In the genomic region with DNA sequence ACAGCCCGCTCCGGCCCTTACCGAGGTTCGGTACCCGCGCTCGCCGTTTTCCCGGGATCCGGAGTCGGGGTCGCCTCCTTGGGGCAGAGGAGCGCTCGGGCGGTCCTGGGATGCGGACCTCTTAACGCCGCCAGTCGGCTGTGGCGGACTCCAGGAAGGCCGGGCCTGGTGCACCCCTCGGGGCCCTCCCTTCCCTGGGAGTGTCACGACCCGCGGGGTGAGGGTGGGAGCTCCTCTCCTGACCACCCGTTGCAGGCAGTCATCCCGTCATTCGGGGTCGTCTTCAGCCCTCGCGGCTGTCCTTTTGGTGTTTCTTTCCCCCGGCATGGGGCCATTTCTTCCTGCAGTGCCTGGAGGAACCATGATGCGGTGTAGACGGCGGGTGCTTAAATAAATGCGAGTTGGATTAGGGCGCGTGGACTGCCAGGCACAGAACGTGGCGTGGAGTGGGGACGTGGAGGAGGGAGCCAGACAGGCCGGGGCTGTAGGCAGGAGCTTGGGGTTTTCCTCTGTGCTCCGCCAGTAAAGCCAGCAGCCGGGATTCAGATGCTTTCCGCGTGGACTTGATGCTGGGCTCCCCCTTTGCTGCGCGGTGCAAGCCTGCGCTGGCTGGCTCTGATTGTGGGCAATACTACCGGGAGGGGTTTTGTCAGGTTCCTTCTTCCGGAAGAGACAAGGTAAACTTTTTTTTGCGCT, we compare ENCODE assay signal across 8 cellular contexts. TPM values are rescaled to one million over a fixed set of nuclear protein-coding genes. Genes with fewer than 3 reads are reported as not detected.
A peak's percentile ranks its signal among the peaks of the same experiment; 100 is the strongest.
DNase-seq lines count a peak whose midpoint lies in the region; ATAC-seq and TF ChIP-seq lines count a peak whose summit lies in the region.

No MANE protein-coding gene starts in this region.

- peak overlapping the region; percentile 98 for H3K4me2 ChIP-seq in IMR-90 (ENCODE audit: low read depth, low read length)

- DNase-seq in Daoy (ENCODE audit: low read depth): peak; percentile 79
- DNase-seq in IMR-90: peak; percentile 51
- DNase-seq in WTC11 (ENCODE audit: low spot score): peak; percentile 56
- DNase-seq in central memory CD8-positive, alpha-beta T cell (ENCODE audit: low spot score in 2 of 2): peak; percentile 40 to 42
- DNase-seq in kidney tubule cell (ENCODE audit: low spot score): peak; percentile 77
- peak; percentile 15 to 20 for DNase-seq in stimulated activated CD4-positive, alpha-beta T cell treated with anti-CD3 and anti-CD28 coated beads, Interleukin-1b, Interleukin-23, amount 100 ng/mL, for 1 hour (ENCODE audit: low read depth in 2 of 2)
- DNase-seq in cortex of kidney (lab: John Stamatoyannopoulos, UW): no peak

- H3K9me3 ChIP-seq in IMR-90 (ENCODE audit: control insufficient read depth, insufficient read depth, low read length): no peaks in the 10 kb centered on the region

- peak overlapping the region; percentile 1 for H3K27ac Mint-ChIP-seq in WTC11
- H3K27ac Mint-ChIP-seq in central memory CD8-positive, alpha-beta T cell (ENCODE audit: low read depth): peak overlapping the region; percentile 98

- dilution Hi-C loops in IMR-90 (cut with HindIII; ENCODE audit: low sequenced_read_pairs, unreplicated experiment): no loop called here

- no peak overlapping the region for H2BK120ac ChIP-seq in IMR-90 (ENCODE audit: low read depth, low read length)

- no peaks in the 10 kb centered on the region for H3K4me1 ChIP-seq in IMR-90 (ENCODE audit: control insufficient read depth, insufficient read depth, low read length)

- intact Hi-C loops in IMR-90 (cut with micrococcal nuclease): loop anchor here (2.0 kb wide), 1 partner anchor 78 kb away; no protein-coding TSS in a partner anchor

- peaks cover 5 to 29% of the 10 kb centered on the region in 2 experiments for H3K79me1 ChIP-seq in IMR-90 (ENCODE audit: low read depth in 1 of 2, low read length in 2 of 2)

- CTCF ChIA-PET in IMR-90 (lab: Yijun Ruan, JAX) (interaction anchor here (0.6 kb wide), 1 partner anchor 19 kb away, joined by 3 read pairs; no protein-coding TSS in a partner anchor), WTC11 (lab: Charles Lee) (interaction anchor here (0.8 kb wide), 1 partner anchor 17 kb away, joined by 4 read pairs; no protein-coding TSS in a partner anchor)

- H3K9me1 ChIP-seq in IMR-90 (ENCODE audit: insufficient read depth, low read length): no peaks in the 10 kb centered on the region

- H3K23ac ChIP-seq in IMR-90 (ENCODE audit: low read depth, low read length): 0 out of 2 replicates have a peak overlapping the region, but pooled peaks have one; percentile 5

- peak overlapping the region; percentile 74 for H2BK5ac ChIP-seq in IMR-90 (ENCODE audit: low read depth, low read length, poor library complexity, severe bottlenecking)

- H3K4me3 Mint-ChIP-seq in WTC11: peak overlapping the region; percentile 90
- H3K4me3 Mint-ChIP-seq in central memory CD8-positive, alpha-beta T cell: peak overlapping the region; percentile 85

- H4K8ac ChIP-seq in IMR-90 (ENCODE audit: low read depth in 2 of 2, low read length in 2 of 2): no peak overlapping the region

- no peak overlapping the region for H3K18ac ChIP-seq in IMR-90 (ENCODE audit: low read depth, low read length)

- 0 out of 2 replicates have a peak, but pooled peaks have one; percentile 21 for TF ChIP-seq POLR2A in IMR-90 (IDR thresholded peaks at IDR 0.05; ENCODE audit: low read depth, low read length)

- no peaks in the 10 kb centered on the region for H3K27me3 ChIP-seq in IMR-90 (ENCODE audit: control insufficient read depth, insufficient read depth, low read length)

- peak overlapping the region; percentile 75 for H2AK9ac ChIP-seq in IMR-90 (replicated peaks; ENCODE audit: low read depth, low read length, poor library complexity)

- BruUV-seq in IMR-90 (replicated peaks; lab: Mats Ljungman, UMichigan): no TSS peak

- no peak overlapping the region for H4K5ac ChIP-seq in IMR-90 (ENCODE audit: low read depth, low read length)

- POLR2A ChIA-PET in IMR-90 (lab: Charles Lee; ENCODE audit: unreplicated experiment) (interaction anchor here (0.5 to 0.7 kb wide), 2 partner anchors 43 to 77 kb away, joined by 3 read pairs; no protein-coding TSS in a partner anchor), WTC11 (lab: Charles Lee) (interaction anchor here (1.2 to 1.6 kb wide), 2 partner anchors 14 to 77 kb away, joined by 3 to 10 read pairs; no protein-coding TSS in a partner anchor)

- H4K20me1 ChIP-seq in IMR-90 (ENCODE audit: insufficient read depth, low read length): peaks cover 14% of the 10 kb centered on the region

- no peak overlapping the region; the same call in 1 of the 2 replicates for H3K4ac ChIP-seq in IMR-90 (ENCODE audit: low read depth, low read length)

- no peak overlapping the region for H2AK5ac ChIP-seq in IMR-90 (ENCODE audit: low read depth, low read length)

- peak overlapping the region; percentile 68 for H3K27ac ChIP-seq in IMR-90 (ENCODE audit: insufficient read depth, low read length)

- peak overlapping the region; percentile 53; the same call in 1 of the 2 replicates for H4K91ac ChIP-seq in IMR-90 (ENCODE audit: insufficient read depth, low read depth, low read length)

- H2BK15ac ChIP-seq in IMR-90 (ENCODE audit: low read depth, low read length): no peak overlapping the region

- H3K4me3 ChIP-seq in IMR-90 (ENCODE audit: insufficient read depth, low read depth, low read length): peak overlapping the region; percentile 57

- H3K36me3 Mint-ChIP-seq in WTC11: peaks cover 4% of the 10 kb centered on the region; the same call in 1 of the 2 replicates
- peaks cover 32% of the 10 kb centered on the region for H3K36me3 Mint-ChIP-seq in central memory CD8-positive, alpha-beta T cell (ENCODE audit: insufficient read depth)

- H3K14ac ChIP-seq in IMR-90 (replicated peaks; ENCODE audit: low read depth, low read length): 0 out of 2 replicates have a peak overlapping the region, but pooled peaks have one; percentile 0

- no peak overlapping the region for H2BK20ac ChIP-seq in IMR-90 (ENCODE audit: low read depth, low read length)

- H3K36me3 ChIP-seq in IMR-90 (ENCODE audit: control insufficient read depth, insufficient read depth, low read length): no peaks in the 10 kb centered on the region

- 1% methylated on average over 20 of the region's 52 CpGs; no CpG with 5 or more reads in 1 of the 2 experiments for WGBS in IMR-90 (ENCODE audit: extremely low coverage in 2 of 2, insufficient read length in 1 of 2), 2 experiments

- H3K27me3 Mint-ChIP-seq in WTC11 (ENCODE audit: low read depth): no peaks in the 10 kb centered on the region; the same call in 1 of the 2 replicates
- H3K27me3 Mint-ChIP-seq in central memory CD8-positive, alpha-beta T cell: no peaks in the 10 kb centered on the region

- no peak overlapping the region for H3K56ac ChIP-seq in IMR-90 (ENCODE audit: extremely low read depth, insufficient read depth, low read length)

- in situ Hi-C loops in IMR-90 (cut with MboI; ENCODE audit: low sequenced_read_pairs): loop anchor here (10.0 kb wide), 1 partner anchor 74 kb away; no protein-coding TSS in a partner anchor

- H3K4me1 Mint-ChIP-seq in WTC11: peaks cover 38% of the 10 kb centered on the region
- H3K4me1 Mint-ChIP-seq in central memory CD8-positive, alpha-beta T cell: peaks cover 50% of the 10 kb centered on the region

- TF ChIP-seq CTCF in IMR-90 (conservative IDR thresholded peaks at IDR 0.05; ENCODE audit: low read depth, low read length) (no peak), WTC11 (IDR thresholded peaks at IDR 0.05) (no peak)

- peak overlapping the region; percentile 67 for H3K9ac ChIP-seq in IMR-90 (ENCODE audit: low read depth, low read length)

- peak overlapping the region; percentile 100 for H2AFZ ChIP-seq in IMR-90 (replicated peaks; ENCODE audit: low read length, poor library complexity)

- ATAC-seq in GM21447 (IDR thresholded peaks at IDR 0.05; ENCODE audit: unreplicated experiment): peak; percentile 25
- ATAC-seq in IMR-90 (ENCODE audit: low read depth): peak; percentile 35
- ATAC-seq in WTC11: peak; percentile 18
- peak; percentile 20 for ATAC-seq in central memory CD8-positive, alpha-beta T cell (replicated peaks; ENCODE audit: extremely low read depth, poor library complexity, severe bottlenecking)

- TF ChIP-seq RAD21 in IMR-90 (IDR thresholded peaks at IDR 0.05; ENCODE audit: low read length): no peak

- peaks cover 6% of the 10 kb centered on the region for H3K9me3 Mint-ChIP-seq in WTC11
- no peaks in the 10 kb centered on the region for H3K9me3 Mint-ChIP-seq in central memory CD8-positive, alpha-beta T cell

TF ChIP-seq in IMR-90, 13 proteins besides CTCF, POLR2A, EP300 and RAD21:
- TF ChIP-seq MXI1 (IDR thresholded peaks at IDR 0.05; ENCODE audit: borderline replicate concordance, low read depth, low read length) (peak; percentile 53; the same call in 1 of the 2 replicates), CHD1 (IDR thresholded peaks at IDR 0.05; ENCODE audit: low read depth, low read length) (no peak)

TF ChIP-seq in WTC11, 78 proteins besides CTCF, POLR2A, EP300 and RAD21 (continues in another document):
- TF ChIP-seq, protein P1, sequence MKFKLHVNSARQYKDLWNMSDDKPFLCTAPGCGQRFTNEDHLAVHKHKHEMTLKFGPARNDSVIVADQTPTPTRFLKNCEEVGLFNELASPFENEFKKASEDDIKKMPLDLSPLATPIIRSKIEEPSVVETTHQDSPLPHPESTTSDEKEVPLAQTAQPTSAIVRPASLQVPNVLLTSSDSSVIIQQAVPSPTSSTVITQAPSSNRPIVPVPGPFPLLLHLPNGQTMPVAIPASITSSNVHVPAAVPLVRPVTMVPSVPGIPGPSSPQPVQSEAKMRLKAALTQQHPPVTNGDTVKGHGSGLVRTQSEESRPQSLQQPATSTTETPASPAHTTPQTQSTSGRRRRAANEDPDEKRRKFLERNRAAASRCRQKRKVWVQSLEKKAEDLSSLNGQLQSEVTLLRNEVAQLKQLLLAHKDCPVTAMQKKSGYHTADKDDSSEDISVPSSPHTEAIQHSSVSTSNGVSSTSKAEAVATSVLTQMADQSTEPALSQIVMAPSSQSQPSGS (CRISPR knock-in tag; IDR thresholded peaks at IDR 0.05; ENCODE audit: borderline replicate concordance, low read depth): no peak
- no peak for TF ChIP-seq OVOL2 (CRISPR knock-in tag; IDR thresholded peaks at IDR 0.05; ENCODE audit: borderline replicate concordance)

RNA-seq across cellular contexts. Expression of a gene that starts 0.8 kb away (rescaled TPM):
- total RNA-seq in Daoy (2014; rRNA removed; shearing (Covaris generic)): 10.6 and 12.7 TPM in 2 replicates
- 23.8 and 26.7 TPM in 2 replicates for total RNA-seq in IMR-90 (2012; rRNA removed)
- 11.3 and 11.8 TPM in 2 replicates for polyA plus RNA-seq in IMR-90 (2012; rRNA removed)
- polyA plus RNA-seq in IMR-90 (2012; cell fraction: cytosol; rRNA removed): 3.0 and 4.4 TPM in 2 replicates
- polyA plus RNA-seq in IMR-90 (2012; cell fraction: nucleus; rRNA removed; ENCODE audit: low replicate concordance): 14.3 and 56.7 TPM in 2 replicates
- total RNA-seq in WTC11 (2021): 29.2 to 35.5 TPM (median 34.0 TPM) in 3 replicates
